ENCODE assay signal across 21 cellular contexts in genomic region chr13:105403065-105403464, GRCh38.
"Had no signal": no experiment of that assay in that cellular context is flagged by ENCODE, and none has a peak within 500 bp of the region (broad histone marks: within the 10 kb centered on the region; RNA-seq: fewer than 3 reads in every experiment).

No MANE protein-coding gene starts in this region.

- FAIRE-seq: HTR-8/SVneo, K562 had no signal

- H3K27ac ChIP-seq: HL-60, KMS-11, RWPE1 had no signal

- H3K36me3 Mint-ChIP-seq: IgD-negative memory B cell had no signal

- H3K4me3 ChIP-seq: K562 had no signal

- H3K9ac ChIP-seq: KMS-11 had no signal

- H3K4me2 ChIP-seq: KMS-11 had no signal

- H3K27me3 Mint-ChIP-seq: IgD-negative memory B cell had no signal

- H3K4me3 Mint-ChIP-seq: IgD-negative memory B cell had no signal

- H3K4me1 Mint-ChIP-seq: IgD-negative memory B cell had no signal

- DNase-seq: Kasumi-1, MM.1S, NCI-H1092 treated with DMSO at 0.1 percent for 48 hours, NCI-H1436, NCI-H187, NCI-H2029, NCI-H2081 treated with DMSO at 0.1 percent for 48 hours, NCI-H2171, NCI-H226, NCI-H446, NCI-H510A, NCI-H524 treated with DMSO at 0.1 percent for 48 hours, NCI-H69, NCI-H774, SHP77 had no signal

- H3K27ac Mint-ChIP-seq: IgD-negative memory B cell had no signal
